ENCODE assay signal across 1 cellular context in genomic region chr1:234373064-234373937, GRCh38.
TF ChIP-seq lines count a peak whose summit lies in the region.

TSS of gene COA6 (plus strand) at chr1:234373456. CDS start at chr1:234373467, 11 bp downstream.

TF ChIP-seq in K562, 482 proteins besides CTCF, POLR2A, EP300 and RAD21 (continued from another document and continues in another):
- TF ChIP-seq ZBTB34 (CRISPR knock-in tag; IDR thresholded peaks at IDR 0.05): 0 out of 2 replicates have a peak, but pooled peaks have one; percentile 22
- TF ChIP-seq HNRNPK (IDR thresholded peaks at IDR 0.05; ENCODE audit: low read depth, low read length, poor library complexity, severe bottlenecking): no peak
- 0 out of 2 replicates have a peak, but pooled peaks have one; percentile 16 for TF ChIP-seq FOXP4 (CRISPR knock-in tag; IDR thresholded peaks at IDR 0.05; ENCODE audit: borderline replicate concordance)
- TF ChIP-seq HSF4 (CRISPR knock-in tag; IDR thresholded peaks at IDR 0.05; ENCODE audit: borderline replicate concordance): no peak
- TF ChIP-seq E2F5 (CRISPR knock-in tag; IDR thresholded peaks at IDR 0.05): peak; percentile 96; the same call in 1 of the 2 replicates
- peak; percentile 79 for TF ChIP-seq NCOA4 (IDR thresholded peaks at IDR 0.05; ENCODE audit: partially characterized antibody)
- peak; percentile 89 for TF ChIP-seq MEIS2 (IDR thresholded peaks at IDR 0.05; ENCODE audit: partially characterized antibody)
- peak; percentile 89 for TF ChIP-seq HMGN3 (IDR thresholded peaks at IDR 0.05; ENCODE audit: borderline replicate concordance, extremely low read depth, insufficient read length, low read depth, low read length)
- TF ChIP-seq TAF15 (IDR thresholded peaks at IDR 0.05; ENCODE audit: low read depth, low read length): no peak
- peak; percentile 88 for TF ChIP-seq NFRKB (IDR thresholded peaks at IDR 0.05; ENCODE audit: low read depth)
- peak; percentile 98 for TF ChIP-seq C11orf30 (IDR thresholded peaks at IDR 0.05; ENCODE audit: low read depth)
- TF ChIP-seq CEBPZ (IDR thresholded peaks at IDR 0.05; ENCODE audit: borderline replicate concordance, low read depth, low read length): 0 out of 2 replicates have a peak, but pooled peaks have one; percentile 23
- peak; percentile 100 for TF ChIP-seq ESRRA (IDR thresholded peaks at IDR 0.05; ENCODE audit: borderline replicate concordance, low read depth)
- TF ChIP-seq VEZF1 (CRISPR knock-in tag; IDR thresholded peaks at IDR 0.05): peak; percentile 64
- peak; percentile 44; the same call in 1 of the 2 replicates for TF ChIP-seq ZNF165 (CRISPR knock-in tag; IDR thresholded peaks at IDR 0.05; ENCODE audit: borderline replicate concordance)
- peak; percentile 43; the same call in 1 of the 2 replicates for TF ChIP-seq SMARCE1 (IDR thresholded peaks at IDR 0.05)
- peak; percentile 68 for TF ChIP-seq CCNT2 (IDR thresholded peaks at IDR 0.05; ENCODE audit: borderline replicate concordance, extremely low read depth, insufficient read length, low read depth, low read length)
- TF ChIP-seq NCOR1 (IDR thresholded peaks at IDR 0.05): peak; percentile 53; the same call in 1 of the 2 replicates
- TF ChIP-seq ARID1B (IDR thresholded peaks at IDR 0.05): no peak; the same call in 1 of the 2 replicates
- TF ChIP-seq TAF9B (IDR thresholded peaks at IDR 0.05; ENCODE audit: partially characterized antibody): peak; percentile 91
- peak; percentile 89 for TF ChIP-seq ZBTB26 (CRISPR knock-in tag; IDR thresholded peaks at IDR 0.05)
- no peak for TF ChIP-seq CBFA2T3 (IDR thresholded peaks at IDR 0.05)
- 0 out of 2 replicates have a peak, but pooled peaks have one; percentile 30 for TF ChIP-seq ELK3 (CRISPR knock-in tag; IDR thresholded peaks at IDR 0.05)
- peak; percentile 41; the same call in 1 of the 2 replicates for TF ChIP-seq PHB2 (IDR thresholded peaks at IDR 0.05; ENCODE audit: low read depth)
- peak; percentile 87 for TF ChIP-seq RBM22 (IDR thresholded peaks at IDR 0.05; ENCODE audit: low read depth, low read length, poor library complexity, severe bottlenecking)
- TF ChIP-seq ZFP36 (IDR thresholded peaks at IDR 0.05; ENCODE audit: low read depth, low read length, partially characterized antibody): peak; percentile 6
- TF ChIP-seq CBX1 (IDR thresholded peaks at IDR 0.05; ENCODE audit: low read depth): peak; percentile 67; the same call in 1 of the 2 replicates
- TF ChIP-seq FOSL1 (tag; conservative IDR thresholded peaks at IDR 0.05): peak; percentile 60
- peak; percentile 45; the same call in 1 of the 2 replicates for TF ChIP-seq ZNF696 (CRISPR knock-in tag; conservative IDR thresholded peaks at IDR 0.05)
- TF ChIP-seq ZBTB12 (CRISPR knock-in tag; IDR thresholded peaks at IDR 0.05): peak; percentile 54
- peak; percentile 35 for TF ChIP-seq SP2 (IDR thresholded peaks at IDR 0.05; ENCODE audit: extremely low read depth, low read depth, low read length, poor library complexity, severe bottlenecking)
- no peak for TF ChIP-seq FOXO4 (CRISPR knock-in tag; IDR thresholded peaks at IDR 0.05)
- peak; percentile 91 for TF ChIP-seq TFAP4 (CRISPR knock-in tag; IDR thresholded peaks at IDR 0.05; ENCODE audit: borderline replicate concordance)
- TF ChIP-seq CSDE1 (IDR thresholded peaks at IDR 0.05): peak in 1 of 2 experiments; percentile 13; a peak in 1 of 4 replicates
- TF ChIP-seq BCLAF1 (IDR thresholded peaks at IDR 0.05; ENCODE audit: borderline replicate concordance in 1 of 2, control insufficient read depth in 1 of 2, low read depth in 2 of 2, low read length in 1 of 2): peak in 1 of 2 experiments; percentile 78; a peak in 1 of 4 replicates
- peak; percentile 92 for TF ChIP-seq NR1H2 (CRISPR knock-in tag; IDR thresholded peaks at IDR 0.05)
- TF ChIP-seq CREB1 (IDR thresholded peaks at IDR 0.05): peak; percentile 79; the same call in 1 of the 2 replicates
- peak; percentile 78 for TF ChIP-seq CREB1 (CRISPR knock-in tag; IDR thresholded peaks at IDR 0.05)
- no peak for TF ChIP-seq COPS2 (conservative IDR thresholded peaks at IDR 0.05)
- peak; percentile 92 for TF ChIP-seq PML (IDR thresholded peaks at IDR 0.05; ENCODE audit: low read length)
- TF ChIP-seq ZNF431 (CRISPR knock-in tag; IDR thresholded peaks at IDR 0.05): 0 out of 2 replicates have a peak, but pooled peaks have one; percentile 58
- TF ChIP-seq TOE1 (IDR thresholded peaks at IDR 0.05; ENCODE audit: borderline replicate concordance): peak; percentile 95
- TF ChIP-seq TOE1 (CRISPR knock-in tag; IDR thresholded peaks at IDR 0.05; ENCODE audit: borderline replicate concordance, low read depth): 0 out of 2 replicates have a peak, but pooled peaks have one; percentile 27
